Comparison of ENCODE assay signal across 10 cellular contexts in genomic region chr5:89729623-89730390, GRCh38.
A peak's percentile ranks its signal among the peaks of the same experiment; 100 is the strongest.
DNase-seq lines count a peak whose midpoint lies in the region; ATAC-seq, FAIRE-seq and TF ChIP-seq lines count a peak whose summit lies in the region.
"Had no signal": no experiment of that assay in that cellular context is flagged by ENCODE, and none has a peak within 500 bp of the region (broad histone marks: within the 10 kb centered on the region; RNA-seq: fewer than 3 reads in every experiment).

No MANE protein-coding gene starts in this region.

- no peak overlapping the region for H3K27ac Mint-ChIP-seq in immature natural killer cell
- H3K27ac Mint-ChIP-seq: activated CD4-positive, alpha-beta T cell treated with anti-CD3 and anti-CD28 coated beads for 36 hours had no signal

- ATAC-seq in GM21529 (IDR thresholded peaks at IDR 0.05; ENCODE audit: unreplicated experiment) = peak; percentile 60
- ATAC-seq: activated CD4-positive, alpha-beta T cell treated with anti-CD3 and anti-CD28 coated beads for 36 hours had no signal

- peak; percentile 78 for FAIRE-seq in D721Med (lab: Jason Lieb, UNC)

- no peaks in the 10 kb centered on the region for H3K36me3 Mint-ChIP-seq in immature natural killer cell

- no peaks in the 10 kb centered on the region for H3K27me3 Mint-ChIP-seq in immature natural killer cell (ENCODE audit: low read depth in 3 of 3)
- H3K27me3 Mint-ChIP-seq: activated CD4-positive, alpha-beta T cell treated with anti-CD3 and anti-CD28 coated beads for 36 hours had no signal

- peak; percentile 49 for TF ChIP-seq CTCF in D721Med (IDR thresholded peaks at IDR 0.05; ENCODE audit: insufficient read depth, missing control alignments)

- peaks cover 0 to 11% (median under 1%) of the 10 kb centered on the region in 6 donors for H3K9me3 Mint-ChIP-seq in immature natural killer cell

- no peaks in the 10 kb centered on the region for H3K4me1 Mint-ChIP-seq in immature natural killer cell
- H3K4me1 Mint-ChIP-seq: activated CD4-positive, alpha-beta T cell treated with anti-CD3 and anti-CD28 coated beads for 36 hours had no signal

- DNase-seq in D721Med (ENCODE audit: insufficient read length, low spot score) (no peak), RPMI7951 (ENCODE audit: low read depth) (peak; percentile 21), kidney tubule cell (ENCODE audit: low spot score) (peak; percentile 26), hippocampal formation (lab: John Stamatoyannopoulos, UW) (no peak), NOMO-1 treated with DMSO at 0.1 percent for 48 hours (lab: John Stamatoyannopoulos, UW; ENCODE audit: unreplicated experiment) (no peak), immature natural killer cell (no peak), EL (no peak)
- DNase-seq: activated CD4-positive, alpha-beta T cell treated with anti-CD3 and anti-CD28 coated beads for 36 hours; left ventricle myocardium inferior had no signal

- H3K4me3 Mint-ChIP-seq in immature natural killer cell = no peak overlapping the region
- H3K4me3 Mint-ChIP-seq: activated CD4-positive, alpha-beta T cell treated with anti-CD3 and anti-CD28 coated beads for 36 hours had no signal

Comparison
In these comparisons a context has a peak if more than half of its experiments do, and no peak if none do; other contexts are left out.
1. DNase-seq: peak in RPMI7951 (single experiment) and kidney tubule cell (single experiment); none in D721Med (single experiment), hippocampal formation (0 of 2), NOMO-1 treated with DMSO at 0.1 percent for 48 hours (single experiment), immature natural killer cell (0 of 3) and EL (single experiment).